Comparison of ENCODE assay signal across 24 cellular contexts in the genomic region with DNA sequence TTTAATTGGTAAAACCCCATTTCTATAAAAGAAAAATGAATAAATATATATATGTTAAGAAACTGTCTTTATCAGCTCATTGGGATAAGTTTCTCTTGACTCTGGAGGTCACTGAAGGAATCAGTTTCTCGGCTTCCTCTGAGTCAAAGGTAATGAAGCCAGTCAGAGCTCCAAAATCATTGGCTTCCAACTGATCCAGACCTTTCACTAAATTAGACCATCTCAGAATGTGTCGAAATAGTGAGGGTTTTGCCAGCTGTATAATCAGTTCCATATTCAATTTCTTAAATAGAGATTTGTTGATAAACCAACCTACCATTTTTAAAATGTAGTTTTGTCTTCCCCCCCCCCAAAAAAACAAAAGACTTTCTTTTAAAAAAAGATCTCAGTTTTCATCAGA.
"Had no signal": no experiment of that assay in that cellular context is flagged by ENCODE, and none has a peak within 500 bp of the region (broad histone marks: within the 10 kb centered on the region; RNA-seq: fewer than 3 reads in every experiment).

No MANE protein-coding gene starts in this region.

- H3K9me3 ChIP-seq: lower lobe of right lung, pancreas, prostate gland, suprapubic skin, thoracic aorta, tibial artery, uterus had no signal

- H3K27ac ChIP-seq: left lung, lower lobe of right lung, pancreas, prostate gland, sigmoid colon, spleen, suprapubic skin, thoracic aorta, tibial artery, uterus had no signal

- H3K27me3 ChIP-seq: left lung, pancreas, uterus had no signal

- H3K36me3 ChIP-seq: left lung, lower lobe of right lung, pancreas, prostate gland, sigmoid colon, spleen, suprapubic skin, thoracic aorta, tibial artery, uterus had no signal

- H3K4me1 ChIP-seq: left lung, lower lobe of right lung, pancreas, prostate gland, sigmoid colon, spleen, suprapubic skin, tibial artery, uterus had no signal

- ATAC-seq: left colon; left lung; lower lobe of right lung; naive thymus-derived CD8-positive, alpha-beta T cell; pancreas; right cardiac atrium; stimulated activated effector memory CD8-positive, alpha-beta T cell treated with anti-CD3 and anti-CD28 coated beads, Interleukin-12 subunit alpha, Interleukin-12 subunit beta, amount 100 ng/mL, for 72 hours had no signal

- H3K4me3 ChIP-seq: left lung, lower lobe of right lung, pancreas, prostate gland, sigmoid colon, spleen, suprapubic skin, thoracic aorta, tibial artery, uterus had no signal

- DNase-seq: immature natural killer cell; kidney; left colon; left lung; lower lobe of right lung; mammary epithelial cell; mesenchymal stem cell; naive thymus-derived CD8-positive, alpha-beta T cell; nucleus accumbens; pancreas; posterior cingulate gyrus; retina; right cardiac atrium; sigmoid colon; small intestine; spleen; stimulated activated CD4-positive, alpha-beta T cell treated with anti-CD3 and anti-CD28 coated beads, Interleukin-4, amount 100 ng/mL, for 24 hours; stimulated activated naive CD4-positive, alpha-beta T cell; tibial artery; uterus had no signal
